1 cellular context compared by ENCODE assay signal in the genomic region with DNA sequence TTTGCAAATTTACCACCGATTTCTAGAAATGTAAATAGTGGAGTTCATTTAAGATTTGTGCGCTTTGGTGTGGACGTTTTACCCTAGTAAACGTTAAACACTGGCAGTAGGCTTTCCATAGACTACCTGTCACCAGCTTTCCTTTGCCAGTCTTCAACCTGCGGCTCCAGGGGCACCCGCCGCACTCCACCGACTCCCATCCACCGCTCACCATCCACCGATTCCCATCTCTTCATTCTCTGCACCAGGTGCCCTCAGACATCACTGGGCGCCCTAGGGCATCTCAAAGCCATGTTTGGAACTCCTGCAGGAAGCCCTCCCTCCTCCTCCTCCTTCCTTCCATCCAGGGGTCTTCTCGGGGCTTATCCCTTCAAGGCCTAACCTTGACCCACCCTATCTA.
TF ChIP-seq lines count a peak whose summit lies in the region.

No MANE protein-coding gene starts in this region.

TF ChIP-seq in HCT116, 20 proteins besides CTCF, POLR2A, EP300 and RAD21:
- TF ChIP-seq ELF1 (IDR thresholded peaks at IDR 0.05; ENCODE audit: borderline replicate concordance, low read depth) (no peak), EZH2phosphoT487 (IDR thresholded peaks at IDR 0.05; ENCODE audit: borderline replicate concordance) (no peak), SIN3A (IDR thresholded peaks at IDR 0.05; ENCODE audit: low read depth) (no peak), ZBTB33 (IDR thresholded peaks at IDR 0.05; ENCODE audit: extremely low read depth, insufficient replicate concordance, low read length) (no peak), SRF (IDR thresholded peaks at IDR 0.05; ENCODE audit: low read depth) (no peak), SP1 (IDR thresholded peaks at IDR 0.05; ENCODE audit: low read depth) (no peak), EZH2 (IDR thresholded peaks at IDR 0.05) (no peak), YY1 (IDR thresholded peaks at IDR 0.05; ENCODE audit: extremely low read depth, insufficient replicate concordance, low read depth, low read length) (no peak), FOSL1 (IDR thresholded peaks at IDR 0.05; ENCODE audit: low read depth) (no peak), EGR1 (IDR thresholded peaks at IDR 0.05; ENCODE audit: low read depth) (no peak), ZFX (IDR thresholded peaks at IDR 0.05) (no peak), POLR2AphosphoS5 (IDR thresholded peaks at IDR 0.05; ENCODE audit: low read depth, low read length) (no peak; the same call in 1 of the 2 replicates), CEBPB (IDR thresholded peaks at IDR 0.05; ENCODE audit: low read depth) (no peak), TCF7L2 (IDR thresholded peaks at IDR 0.05; ENCODE audit: borderline replicate concordance, extremely low read depth, insufficient read depth, insufficient read length) (no peak), JUND (IDR thresholded peaks at IDR 0.05) (no peak), CBX3 (IDR thresholded peaks at IDR 0.05; ENCODE audit: low read depth) (no peak)
- TF ChIP-seq, protein P1, sequence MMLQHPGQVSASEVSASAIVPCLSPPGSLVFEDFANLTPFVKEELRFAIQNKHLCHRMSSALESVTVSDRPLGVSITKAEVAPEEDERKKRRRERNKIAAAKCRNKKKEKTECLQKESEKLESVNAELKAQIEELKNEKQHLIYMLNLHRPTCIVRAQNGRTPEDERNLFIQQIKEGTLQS (IDR thresholded peaks at IDR 0.05): no peak
- TF ChIP-seq, protein P2, sequence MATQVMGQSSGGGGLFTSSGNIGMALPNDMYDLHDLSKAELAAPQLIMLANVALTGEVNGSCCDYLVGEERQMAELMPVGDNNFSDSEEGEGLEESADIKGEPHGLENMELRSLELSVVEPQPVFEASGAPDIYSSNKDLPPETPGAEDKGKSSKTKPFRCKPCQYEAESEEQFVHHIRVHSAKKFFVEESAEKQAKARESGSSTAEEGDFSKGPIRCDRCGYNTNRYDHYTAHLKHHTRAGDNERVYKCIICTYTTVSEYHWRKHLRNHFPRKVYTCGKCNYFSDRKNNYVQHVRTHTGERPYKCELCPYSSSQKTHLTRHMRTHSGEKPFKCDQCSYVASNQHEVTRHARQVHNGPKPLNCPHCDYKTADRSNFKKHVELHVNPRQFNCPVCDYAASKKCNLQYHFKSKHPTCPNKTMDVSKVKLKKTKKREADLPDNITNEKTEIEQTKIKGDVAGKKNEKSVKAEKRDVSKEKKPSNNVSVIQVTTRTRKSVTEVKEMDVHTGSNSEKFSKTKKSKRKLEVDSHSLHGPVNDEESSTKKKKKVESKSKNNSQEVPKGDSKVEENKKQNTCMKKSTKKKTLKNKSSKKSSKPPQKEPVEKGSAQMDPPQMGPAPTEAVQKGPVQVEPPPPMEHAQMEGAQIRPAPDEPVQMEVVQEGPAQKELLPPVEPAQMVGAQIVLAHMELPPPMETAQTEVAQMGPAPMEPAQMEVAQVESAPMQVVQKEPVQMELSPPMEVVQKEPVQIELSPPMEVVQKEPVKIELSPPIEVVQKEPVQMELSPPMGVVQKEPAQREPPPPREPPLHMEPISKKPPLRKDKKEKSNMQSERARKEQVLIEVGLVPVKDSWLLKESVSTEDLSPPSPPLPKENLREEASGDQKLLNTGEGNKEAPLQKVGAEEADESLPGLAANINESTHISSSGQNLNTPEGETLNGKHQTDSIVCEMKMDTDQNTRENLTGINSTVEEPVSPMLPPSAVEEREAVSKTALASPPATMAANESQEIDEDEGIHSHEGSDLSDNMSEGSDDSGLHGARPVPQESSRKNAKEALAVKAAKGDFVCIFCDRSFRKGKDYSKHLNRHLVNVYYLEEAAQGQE (IDR thresholded peaks at IDR 0.05; ENCODE audit: low read depth): no peak
- TF ChIP-seq, protein P3, sequence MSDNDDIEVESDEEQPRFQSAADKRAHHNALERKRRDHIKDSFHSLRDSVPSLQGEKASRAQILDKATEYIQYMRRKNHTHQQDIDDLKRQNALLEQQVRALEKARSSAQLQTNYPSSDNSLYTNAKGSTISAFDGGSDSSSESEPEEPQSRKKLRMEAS (IDR thresholded peaks at IDR 0.05): no peak
TF ChIP-seq in HCT116: peak in this region for 0.
